Comparison of ENCODE assay signal across 16 cellular contexts in genomic region chr6:89024456-89024855, GRCh38. TPM values are rescaled to one million over a fixed set of nuclear protein-coding genes. Genes with fewer than 3 reads are reported as not detected.
DNase-seq lines count a peak whose midpoint lies in the region; TF ChIP-seq lines count a peak whose summit lies in the region.
"Had no signal": no experiment of that assay in that cellular context is flagged by ENCODE, and none has a peak within 500 bp of the region (broad histone marks: within the 10 kb centered on the region; RNA-seq: fewer than 3 reads in every experiment).

No MANE protein-coding gene starts in this region.

- TF ChIP-seq CTCF in RWPE1 (conservative IDR thresholded peaks at IDR 0.05; ENCODE audit: low read depth) (no peak), smooth muscle cell (IDR thresholded peaks at IDR 0.05; ENCODE audit: borderline replicate concordance, insufficient read depth, poor library complexity, severe bottlenecking) (no peak)

- no peak overlapping the region for H2AK5ac ChIP-seq in mesenchymal stem cell (ENCODE audit: low read length, severe bottlenecking)

- H2AFZ ChIP-seq in mesenchymal stem cell (ENCODE audit: low read depth, low read length) = no peak overlapping the region
- H2AFZ ChIP-seq in smooth muscle cell (ENCODE audit: low read depth) = no peak overlapping the region

- peaks cover 5% of the 10 kb centered on the region in 2 donors for H3K4me1 ChIP-seq in esophagus (ENCODE audit: control insufficient read depth in 2 of 2, insufficient read depth in 2 of 2, low read length in 1 of 2)
- no peaks in the 10 kb centered on the region for H3K4me1 ChIP-seq in mesenchymal stem cell (ENCODE audit: control insufficient read depth, insufficient read depth, low read depth, low read length)
- no peaks in the 10 kb centered on the region for H3K4me1 ChIP-seq in smooth muscle cell (ENCODE audit: low read depth)

- H4K91ac ChIP-seq in mesenchymal stem cell (ENCODE audit: low read length) = no peak overlapping the region

- H3K4ac ChIP-seq in mesenchymal stem cell (ENCODE audit: low read depth in 1 of 2, low read length in 2 of 2) = no peak overlapping the region

- H3F3A ChIP-seq in smooth muscle cell (ENCODE audit: low read depth) = peaks cover 7% of the 10 kb centered on the region

- H3K27ac ChIP-seq in RWPE1 (peak overlapping the region; percentile 28; the same call in 1 of the 2 replicates), esophagus (ENCODE audit: low read depth in 2 of 2, low read length in 1 of 2) (peak overlapping the region; percentile 50 to 60), mesenchymal stem cell (ENCODE audit: low read length, poor library complexity, severe bottlenecking) (no peak overlapping the region), smooth muscle cell (ENCODE audit: low read depth) (peak overlapping the region; percentile 61)
- H3K27ac ChIP-seq: C4-2B, WERI-Rb-1 had no signal

- CTCF ChIA-PET in RWPE1 (lab: Yijun Ruan, JAX) = interaction anchor here (0.6 kb wide), 1 partner anchor 12 kb away, joined by 3 read pairs; no protein-coding TSS in a partner anchor

- no peak for DNase-seq in RWPE1 (ENCODE audit: low spot score)
- peak; percentile 53 for DNase-seq in mesenchymal stem cell
- no peak for DNase-seq in smooth muscle cell (lab: John Stamatoyannopoulos, UW; ENCODE audit: unreplicated experiment)
- no peak for DNase-seq in stimulated activated CD4-positive, alpha-beta T cell treated with anti-CD3 and anti-CD28 coated beads, Interleukin-1b, Interleukin-23, amount 100 ng/mL, for 48 hours
- no peak for DNase-seq in NCI-H526 treated with DMSO at 0.1 percent for 48 hours (lab: John Stamatoyannopoulos, UW)
- DNase-seq in NCI-H1105 treated with DMSO at 0.1 percent for 48 hours (lab: John Stamatoyannopoulos, UW) = no peak
- no peak for DNase-seq in DMS 273 (lab: John Stamatoyannopoulos, UW; ENCODE audit: unreplicated experiment)
- DNase-seq: activated CD8-positive, alpha-beta memory T cell treated with anti-CD3 and anti-CD28 coated beads, Interleukin-2, amount 50 U/mL, for 48 hours; activated gamma-delta T cell treated with Interleukin-2 at 50 U/mL for 16 hours; effector memory CD4-positive, alpha-beta T cell; left colon; NCI-H1694 treated with DMSO at 0.1 percent for 48 hours; T-helper 2 cell; WERI-Rb-1 had no signal

- H2BK15ac ChIP-seq in mesenchymal stem cell (ENCODE audit: low read depth, poor library complexity, severe bottlenecking) = no peak overlapping the region

- H3K27me3 ChIP-seq in esophagus (ENCODE audit: control insufficient read depth in 1 of 2, insufficient read depth in 2 of 2, low read length in 2 of 2) = no peaks in the 10 kb centered on the region
- peaks cover 0 to under 1% of the 10 kb centered on the region in 2 experiments for H3K27me3 ChIP-seq in mesenchymal stem cell (ENCODE audit: control insufficient read depth in 1 of 2, insufficient read depth in 1 of 2, low read length in 2 of 2)
- H3K27me3 ChIP-seq in smooth muscle cell (ENCODE audit: low read depth) = no peaks in the 10 kb centered on the region

- H2BK12ac ChIP-seq in mesenchymal stem cell (ENCODE audit: low read length in 2 of 2) = peak overlapping the region in 1 of 2 experiments; percentile 84

- peak overlapping the region; percentile 41 for H4K8ac ChIP-seq in mesenchymal stem cell (ENCODE audit: low read length)

- WGBS in esophagus, 2 donors = 51 to 66% methylated on average over 2 of the region's 2 CpGs
- WGBS in mesenchymal stem cell = 85% methylated on average over 1 of the region's 2 CpGs
- WGBS in smooth muscle cell (ENCODE audit: low lambda C conversion rate) = 79% methylated on average over 2 of the region's 2 CpGs

- H4K20me1 ChIP-seq in smooth muscle cell (ENCODE audit: low read depth) = no peaks in the 10 kb centered on the region

- POLR2A ChIA-PET in RWPE1 (lab: Yijun Ruan, JAX; ENCODE audit: low non-redundant PET) = no interaction called here

- H3K4me2 ChIP-seq in mesenchymal stem cell (ENCODE audit: low read length, poor library complexity, severe bottlenecking) = no peak overlapping the region
- H3K4me2 ChIP-seq in smooth muscle cell = no peak overlapping the region

- H3K4me3 ChIP-seq in esophagus (ENCODE audit: low read depth in 1 of 2, low read length in 2 of 2) = no peak overlapping the region
- H3K4me3 ChIP-seq in mesenchymal stem cell (ENCODE audit: insufficient read depth in 1 of 2, low read depth in 1 of 2, low read length in 2 of 2) = no peak overlapping the region
- no peak overlapping the region for H3K4me3 ChIP-seq in smooth muscle cell

- H3K36me3 ChIP-seq in esophagus (ENCODE audit: control insufficient read depth in 2 of 2, insufficient read depth in 2 of 2, low read length in 1 of 2) (no peaks in the 10 kb centered on the region), mesenchymal stem cell (ENCODE audit: control insufficient read depth in 1 of 2, insufficient read depth in 2 of 2, low read depth in 1 of 2, low read length in 2 of 2) (no peaks in the 10 kb centered on the region), smooth muscle cell (ENCODE audit: low read depth) (no peaks in the 10 kb centered on the region)
- H3K36me3 ChIP-seq: WERI-Rb-1 had no signal

- no peaks in the 10 kb centered on the region for H3K79me1 ChIP-seq in mesenchymal stem cell (replicated peaks; ENCODE audit: low read length, poor library complexity, severe bottlenecking)

- H3K9me3 ChIP-seq in esophagus (ENCODE audit: control insufficient read depth in 2 of 2, insufficient read depth in 1 of 2, low read depth in 1 of 2, low read length in 1 of 2) = no peaks in the 10 kb centered on the region
- H3K9me3 ChIP-seq in mesenchymal stem cell (ENCODE audit: control insufficient read depth, low read length) = no peaks in the 10 kb centered on the region
- H3K9me3 ChIP-seq in smooth muscle cell (replicated peaks; ENCODE audit: low read depth) = no peaks in the 10 kb centered on the region

- no peaks in the 10 kb centered on the region for H3K79me2 ChIP-seq in smooth muscle cell (ENCODE audit: low read depth)

- H3K18ac ChIP-seq in mesenchymal stem cell (ENCODE audit: low read depth in 1 of 2, low read length in 2 of 2) = no peak overlapping the region

- H3K14ac ChIP-seq in mesenchymal stem cell (ENCODE audit: low read length in 2 of 2) = no peak overlapping the region

- H2BK5ac ChIP-seq in mesenchymal stem cell (ENCODE audit: low read depth, low read length, poor library complexity, severe bottlenecking) = no peak overlapping the region

- no peak overlapping the region for H3K23ac ChIP-seq in mesenchymal stem cell (ENCODE audit: low read length in 2 of 2)

- H3K9ac ChIP-seq in mesenchymal stem cell (ENCODE audit: low read length) (no peak overlapping the region), smooth muscle cell (ENCODE audit: low read depth) (no peak overlapping the region)

- no peak overlapping the region for H2BK120ac ChIP-seq in mesenchymal stem cell (ENCODE audit: low read depth, low read length)

RNA-seq across cellular contexts. Expression of gene PNRC1, which starts 56.1 kb away (rescaled TPM):
- 10 to 100 TPM; 29.9 to 30.3 TPM for polyA plus RNA-seq in esophagus
- polyA plus RNA-seq in mesenchymal stem cell (2013, experiment 1 of 2) = 105 TPM
- polyA plus RNA-seq in mesenchymal stem cell (2013, experiment 2 of 2) = 108 TPM
- 188 and 202 TPM in 2 replicates for total RNA-seq in smooth muscle cell
- polyA plus RNA-seq in smooth muscle cell = 183 and 198 TPM in 2 replicates
